In the genomic region with DNA sequence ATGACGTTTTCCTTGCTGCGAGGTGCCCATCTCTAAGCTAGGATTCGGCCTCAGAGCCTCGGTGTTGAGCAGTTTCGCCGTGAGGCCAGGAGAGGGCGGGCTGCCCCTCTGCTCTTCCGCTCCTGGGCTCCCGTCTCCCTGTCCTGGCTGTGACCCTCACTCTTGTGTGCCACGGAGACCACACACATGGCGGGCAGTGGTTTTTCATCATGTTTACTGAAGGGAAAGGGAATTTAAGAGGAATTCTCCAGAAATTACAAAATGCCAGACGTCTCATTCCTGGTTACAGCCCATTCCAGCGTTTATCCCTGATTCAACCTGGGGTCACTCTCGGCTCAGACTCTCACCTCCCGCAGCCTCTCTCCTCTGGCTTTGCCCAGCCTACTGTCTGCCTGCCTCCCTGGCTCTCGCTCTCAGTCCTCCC, we compare ENCODE assay signal across 8 cellular contexts.
DNase-seq lines count a peak whose midpoint lies in the region; ATAC-seq and TF ChIP-seq lines count a peak whose summit lies in the region.

No MANE protein-coding gene starts in this region.

- intact Hi-C loops in lower lobe of right lung (cut with DNase I): no loop called here

- H3K4me1 ChIP-seq in lower lobe of right lung: no peaks in the 10 kb centered on the region

- TF ChIP-seq CTCF in C4-2B (conservative IDR thresholded peaks at IDR 0.05): peak; percentile 95
- TF ChIP-seq CTCF in lower lobe of right lung (IDR thresholded peaks at IDR 0.05): peak; percentile 71

- no peaks in the 10 kb centered on the region for H3K9me3 ChIP-seq in lower lobe of right lung

- H3K27me3 ChIP-seq in lower lobe of right lung (ENCODE audit: low read depth): peaks cover 13% of the 10 kb centered on the region

- peak; percentile 51 for ATAC-seq in GM21447 (IDR thresholded peaks at IDR 0.05; ENCODE audit: unreplicated experiment)
- ATAC-seq in lower lobe of right lung: peak; percentile 81 to 85
- no peak for ATAC-seq in HG03442 (IDR thresholded peaks at IDR 0.05; ENCODE audit: unreplicated experiment)

- H3K4me3 ChIP-seq in lower lobe of right lung: peak overlapping the region; percentile 32

- H3K36me3 ChIP-seq in lower lobe of right lung: no peaks in the 10 kb centered on the region

- H3K27ac ChIP-seq in C4-2B (no peak overlapping the region), lower lobe of right lung (no peak overlapping the region)

- peak; percentile 23 for DNase-seq in NCI-H82 treated with DMSO at 0.1 percent for 48 hours (lab: John Stamatoyannopoulos, UW; ENCODE audit: unreplicated experiment)
- peak; percentile 53 for DNase-seq in cerebellar cortex (ENCODE audit: low spot score)
- no peak for DNase-seq in lower lobe of right lung
- DNase-seq in KG1 (lab: John Stamatoyannopoulos, UW): no peak
- DNase-seq in activated CD4-positive, CD25-positive, alpha-beta regulatory T cell (lab: John Stamatoyannopoulos, UW): no peak

Comparison
In these comparisons a context has a peak if more than half of its experiments do, and no peak if none do; other contexts are left out.
1. DNase-seq: peak in NCI-H82 treated with DMSO at 0.1 percent for 48 hours (single experiment) and cerebellar cortex (single experiment); none in lower lobe of right lung (single experiment), KG1 (single experiment) and activated CD4-positive, CD25-positive, alpha-beta regulatory T cell (0 of 4).